In genomic region chr7:140367528-140367927, GRCh38 we compare ENCODE assay signal across 19 cellular contexts. TPM values are rescaled to one million over a fixed set of nuclear protein-coding genes. Genes with fewer than 3 reads are reported as not detected.
"Had no signal": no experiment of that assay in that cellular context is flagged by ENCODE, and none has a peak within 500 bp of the region (broad histone marks: within the 10 kb centered on the region; RNA-seq: fewer than 3 reads in every experiment).

No MANE protein-coding gene starts in this region.

- H3K4me3 Mint-ChIP-seq: naive thymus-derived CD4-positive, alpha-beta T cell; nephron progenitor cell had no signal

- DNase-seq: cortex of kidney; dorsolateral prefrontal cortex; effector CD8-positive, alpha-beta T cell; foreskin melanocyte; heart left ventricle; hippocampal formation; mesendoderm; naive thymus-derived CD4-positive, alpha-beta T cell; nephron progenitor cell; small intestine; stimulated activated CD4-positive, alpha-beta T cell treated with anti-CD3 and anti-CD28 coated beads, Interleukin-12 subunit alpha, Interleukin-12 subunit beta, amount 100 ng/mL, for 4 hours; stimulated activated naive CD4-positive, alpha-beta T cell; stomach; substantia nigra; transverse colon had no signal

- ATAC-seq: heart left ventricle; naive thymus-derived CD4-positive, alpha-beta T cell; sciatic nerve had no signal

- H3K9me3 Mint-ChIP-seq: naive thymus-derived CD4-positive, alpha-beta T cell had no signal

- FAIRE-seq: small intestine had no signal

- H3K4me3 ChIP-seq: dorsolateral prefrontal cortex, heart left ventricle, stomach, thoracic aorta, transverse colon had no signal

- H3K27me3 ChIP-seq: dorsolateral prefrontal cortex, heart left ventricle, stomach, transverse colon had no signal

- H3K27ac ChIP-seq: dorsolateral prefrontal cortex, heart left ventricle, stomach, thoracic aorta, transverse colon had no signal

- H3K4me1 ChIP-seq: stomach had no signal

- H3K4me1 Mint-ChIP-seq: nephron progenitor cell had no signal

- H3K27me3 Mint-ChIP-seq: naive thymus-derived CD4-positive, alpha-beta T cell had no signal

- H3K27ac Mint-ChIP-seq: nephron progenitor cell had no signal

- H3K9me3 ChIP-seq: heart left ventricle, stomach, thoracic aorta, transverse colon had no signal

- H3K36me3 ChIP-seq: transverse colon had no signal

RNA-seq across cellular contexts. Expression of gene RAB19, which starts 36.3 kb away (rescaled TPM):
- total RNA-seq: heart left ventricle, lung microvascular endothelial cell, sciatic nerve, thoracic aorta had no signal
- polyA plus RNA-seq: heart left ventricle, liver had no signal
